14 cellular contexts compared by ENCODE assay signal in genomic region chr20:2118783-2119182, GRCh38. TPM values are rescaled to one million over a fixed set of nuclear protein-coding genes. Genes with fewer than 3 reads are reported as not detected.
DNase-seq lines count a peak whose midpoint lies in the region; ATAC-seq, FAIRE-seq and TF ChIP-seq lines count a peak whose summit lies in the region.
"Had no signal": no experiment of that assay in that cellular context is flagged by ENCODE, and none has a peak within 500 bp of the region (broad histone marks: within the 10 kb centered on the region; RNA-seq: fewer than 3 reads in every experiment).

No MANE protein-coding gene starts in this region.

- peak overlapping the region; percentile 46 for H3K4me3 Mint-ChIP-seq in activated CD4-positive, alpha-beta T cell treated with anti-CD3 and anti-CD28 coated beads, Interleukin-2, amount 10 ng/mL, durations not matched to agents 24 days and 14 days
- H3K4me3 Mint-ChIP-seq in T-helper 17 cell: no peak overlapping the region
- H3K4me3 Mint-ChIP-seq: type B pancreatic cell had no signal

- BruUV-seq in A673 (replicated peaks; lab: Mats Ljungman, UMichigan): no TSS peak

- no peaks in the 10 kb centered on the region for H3K27me3 Mint-ChIP-seq in activated CD4-positive, alpha-beta T cell treated with anti-CD3 and anti-CD28 coated beads, Interleukin-2, amount 10 ng/mL, durations not matched to agents 24 days and 14 days
- no peaks in the 10 kb centered on the region for H3K27me3 Mint-ChIP-seq in T-helper 17 cell
- H3K27me3 Mint-ChIP-seq: naive thymus-derived CD4-positive, alpha-beta T cell; type B pancreatic cell had no signal

- FAIRE-seq in GM19239 (lab: Jason Lieb, UNC): peak; percentile 49

- peak overlapping the region; percentile 89 for H3K27ac Mint-ChIP-seq in activated CD4-positive, alpha-beta T cell treated with anti-CD3 and anti-CD28 coated beads, Interleukin-2, amount 10 ng/mL, durations not matched to agents 24 days and 14 days
- peak overlapping the region; percentile 49 for H3K27ac Mint-ChIP-seq in T-helper 17 cell
- H3K27ac Mint-ChIP-seq: naive thymus-derived CD4-positive, alpha-beta T cell; type B pancreatic cell had no signal

- CTCF ChIA-PET in A673 (lab: Charles Lee): no interaction called here

- POLR2A ChIA-PET in A673 (lab: Charles Lee; ENCODE audit: low non-redundant PET): no interaction called here

- TF ChIP-seq CTCF in left lung (IDR thresholded peaks at IDR 0.05) (no peak), left ventricle myocardium inferior (IDR thresholded peaks at IDR 0.05; ENCODE audit: borderline replicate concordance) (no peak), A673 (conservative IDR thresholded peaks at IDR 0.05; ENCODE audit: low read depth, low read length) (no peak)

- peaks cover 59% of the 10 kb centered on the region for H3K36me3 Mint-ChIP-seq in activated CD4-positive, alpha-beta T cell treated with anti-CD3 and anti-CD28 coated beads, Interleukin-2, amount 10 ng/mL, durations not matched to agents 24 days and 14 days (ENCODE audit: low read depth)
- peaks cover 7% of the 10 kb centered on the region for H3K36me3 Mint-ChIP-seq in T-helper 17 cell (ENCODE audit: low read depth)

- peaks cover 12% of the 10 kb centered on the region for H3K9me3 Mint-ChIP-seq in activated CD4-positive, alpha-beta T cell treated with anti-CD3 and anti-CD28 coated beads, Interleukin-2, amount 10 ng/mL, durations not matched to agents 24 days and 14 days
- H3K9me3 Mint-ChIP-seq: type B pancreatic cell had no signal

- H3K27ac ChIP-seq in left lung (no peak overlapping the region), left ventricle myocardium inferior (replicated peaks) (no peak overlapping the region), A673 (ENCODE audit: low read depth, low read length, poor library complexity, severe bottlenecking) (no peak overlapping the region)

- H3K36me3 ChIP-seq in left lung: peaks cover 0 to 26% of the 10 kb centered on the region in 2 donors
- H3K36me3 ChIP-seq in left ventricle myocardium inferior: peaks cover 28% of the 10 kb centered on the region
- H3K36me3 ChIP-seq in A673 (ENCODE audit: insufficient read depth, low read length, poor library complexity, severe bottlenecking): peaks cover 41% of the 10 kb centered on the region

- no peak for DNase-seq in activated CD4-positive, alpha-beta T cell treated with anti-CD3 and anti-CD28 coated beads, Interleukin-2, amount 10 ng/mL, durations not matched to agents 24 days and 14 days
- DNase-seq in activated CD4-positive, alpha-beta T cell treated with anti-CD3 and anti-CD28 coated beads, Interleukin-2, amount 50 U/mL, for 48 hours: no peak
- DNase-seq in GM19239 (ENCODE audit: insufficient read length, low spot score): no peak
- no peak for DNase-seq in T-helper 17 cell
- DNase-seq in left lung: no peak
- DNase-seq in left ventricle myocardium inferior: no peak
- no peak for DNase-seq in A673 (ENCODE audit: low spot score)
- DNase-seq in COLO668 (lab: John Stamatoyannopoulos, UW; ENCODE audit: unreplicated experiment): no peak
- DNase-seq: effector CD4-positive, alpha-beta T cell; glutamatergic neuron; left colon; naive thymus-derived CD4-positive, alpha-beta T cell had no signal

- H3K4me1 ChIP-seq in left lung (peaks cover 14 to 35% of the 10 kb centered on the region in 2 donors), left ventricle myocardium inferior (peaks cover 94% of the 10 kb centered on the region), A673 (ENCODE audit: insufficient read depth, low read length, poor library complexity, severe bottlenecking) (no peaks in the 10 kb centered on the region)

- ATAC-seq in T-helper 17 cell (no peak), left lung (peak; percentile 47)
- ATAC-seq: HCT116; left colon; naive thymus-derived CD4-positive, alpha-beta T cell had no signal

- peaks cover 41% of the 10 kb centered on the region for H3K4me1 Mint-ChIP-seq in activated CD4-positive, alpha-beta T cell treated with anti-CD3 and anti-CD28 coated beads, Interleukin-2, amount 10 ng/mL, durations not matched to agents 24 days and 14 days
- H3K4me1 Mint-ChIP-seq in T-helper 17 cell: peaks cover 53% of the 10 kb centered on the region

- intact Hi-C loops in activated CD4-positive, alpha-beta T cell treated with anti-CD3 and anti-CD28 coated beads, Interleukin-2, amount 10 ng/mL, durations not matched to agents 24 days and 14 days (cut with micrococcal nuclease): loop anchor here (2.0 kb wide), 1 partner anchor 16 kb away; no protein-coding TSS in a partner anchor
- intact Hi-C loops in left lung (cut with DNase I) (no loop called here), left ventricle myocardium inferior (cut with micrococcal nuclease) (no loop called here), A673 (cut with micrococcal nuclease; ENCODE audit: unreplicated experiment) (no loop called here)

- H3K9me3 ChIP-seq in T-helper 17 cell (ENCODE audit: control insufficient read depth, low read length, poor library complexity, severe bottlenecking) (no peaks in the 10 kb centered on the region), left lung (no peaks in the 10 kb centered on the region), left ventricle myocardium inferior (replicated peaks) (no peaks in the 10 kb centered on the region), A673 (ENCODE audit: low read depth, low read length, poor library complexity, severe bottlenecking) (no peaks in the 10 kb centered on the region)

- H3K4me3 ChIP-seq in left lung: no peak overlapping the region
- H3K4me3 ChIP-seq in left ventricle myocardium inferior: no peak overlapping the region
- no peak overlapping the region for H3K4me3 ChIP-seq in A673 (ENCODE audit: low read depth, low read length, poor library complexity, severe bottlenecking)

- H3K27me3 ChIP-seq in left lung: no peaks in the 10 kb centered on the region
- H3K27me3 ChIP-seq in left ventricle myocardium inferior (ENCODE audit: low read depth): no peaks in the 10 kb centered on the region
- H3K27me3 ChIP-seq in A673 (replicated peaks; ENCODE audit: insufficient read depth, low read depth, low read length, poor library complexity): no peaks in the 10 kb centered on the region

RNA-seq across cellular contexts. Expression of gene STK35, which starts 17.2 kb away (rescaled TPM):
- 21.4 and 23.0 TPM in 2 replicates for total RNA-seq in activated CD4-positive, alpha-beta T cell treated with anti-CD3 and anti-CD28 coated beads, Interleukin-2, amount 10 ng/mL, durations not matched to agents 24 days and 14 days
- total RNA-seq in T-helper 17 cell: 10 to 100 TPM; 16.4 to 17.8 TPM
- 10 to 100 TPM; 15.8 to 17.2 TPM for total RNA-seq in left lung
- 13.9 TPM for total RNA-seq in left ventricle myocardium inferior
- total RNA-seq in A673 (2021): 38.2 and 38.8 TPM in 2 replicates
